15 cellular contexts compared by ENCODE assay signal in the genomic region with DNA sequence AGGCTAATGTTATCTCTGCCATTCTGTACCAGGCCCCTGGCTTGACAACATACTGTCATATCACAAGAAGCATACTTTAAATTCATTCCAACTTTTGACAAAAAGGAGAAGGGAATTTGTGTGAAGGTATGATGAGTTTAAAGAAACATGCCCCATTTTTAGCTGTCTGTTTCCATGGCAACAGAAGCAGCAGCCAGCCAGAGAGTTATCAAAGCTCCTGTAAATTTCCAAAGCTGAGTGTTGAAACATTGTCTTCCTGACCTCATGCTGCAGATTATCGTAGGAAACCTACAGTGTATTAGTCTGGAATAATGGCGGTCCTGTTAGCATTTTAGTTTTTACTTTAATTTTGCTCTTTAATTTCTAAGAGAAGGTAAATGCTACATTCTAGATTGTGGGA.
DNase-seq lines count a peak whose midpoint lies in the region; ATAC-seq, FAIRE-seq and TF ChIP-seq lines count a peak whose summit lies in the region.
"Had no signal": no experiment of that assay in that cellular context is flagged by ENCODE, and none has a peak within 500 bp of the region (broad histone marks: within the 10 kb centered on the region; RNA-seq: fewer than 3 reads in every experiment).

No MANE protein-coding gene starts in this region.

- ATAC-seq in K562: no peak
- no peak for ATAC-seq in HG02840 (IDR thresholded peaks at IDR 0.05; ENCODE audit: low FRiP score, unreplicated experiment)
- no peak for ATAC-seq in GM21737 (IDR thresholded peaks at IDR 0.05; ENCODE audit: unreplicated experiment)
- no peak for ATAC-seq in GM21381 (IDR thresholded peaks at IDR 0.05; ENCODE audit: unreplicated experiment)
- ATAC-seq: effector memory CD8-positive, alpha-beta T cell had no signal

- H3K4me2 ChIP-seq in BLaER1 treated with 17β-estradiol and CSF1 and Interleukin-3, amounts not matched to agents 10 nM and 100 nM: peak overlapping the region in 10 of 11 experiments; percentile 3 to 51 (median 31); a peak in 16 of 22 replicates
- H3K4me2 ChIP-seq in MM.1S (ENCODE audit: low read depth, low read length): peak overlapping the region; percentile 20; the same call in 1 of the 2 replicates
- no peak overlapping the region for H3K4me2 ChIP-seq in K562 (ENCODE audit: insufficient read depth, low read length)

- TF ChIP-seq RAD21 in K562 (CRISPR knock-in tag; conservative IDR thresholded peaks at IDR 0.05 in 1 of 2, IDR thresholded peaks at IDR 0.05 in 1 of 2): no peak

- peaks cover 9 to 37% (median 23%) of the 10 kb centered on the region in 10 experiments for H3K4me1 ChIP-seq in BLaER1 treated with 17β-estradiol and CSF1 and Interleukin-3, amounts not matched to agents 10 nM and 100 nM
- peaks cover 45% of the 10 kb centered on the region for H3K4me1 ChIP-seq in MM.1S (ENCODE audit: low read length)
- H3K4me1 ChIP-seq in K562 (replicated peaks in 1 of 2; ENCODE audit: control insufficient read depth in 2 of 2, insufficient read depth in 2 of 2, low read length in 2 of 2): peaks cover 0 to 7% of the 10 kb centered on the region in 2 experiments; a peak in 1 of 5 replicates

- H3K27ac ChIP-seq in BLaER1 treated with 17β-estradiol and CSF1 and Interleukin-3, amounts not matched to agents 10 nM and 100 nM: peak overlapping the region in 1 of 11 experiments; percentile 10; a peak in 1 of 22 replicates
- H3K27ac ChIP-seq in MM.1S (ENCODE audit: low read length) (peak overlapping the region; percentile 18; the same call in 1 of the 2 replicates), K562 (ENCODE audit: extremely low read depth, low read depth, low read length) (no peak overlapping the region), RWPE1 (no peak overlapping the region)
- H3K27ac ChIP-seq: right atrium auricular region had no signal

- no peaks in the 10 kb centered on the region for H3K27me3 ChIP-seq in BLaER1 treated with 17β-estradiol and CSF1 and Interleukin-3, amounts not matched to agents 10 nM and 100 nM
- H3K27me3 ChIP-seq in MM.1S (replicated peaks; ENCODE audit: insufficient read depth, low read length) (no peaks in the 10 kb centered on the region), K562 (ENCODE audit: control insufficient read depth in 2 of 2, insufficient read depth in 2 of 2, low read length in 2 of 2) (no peaks in the 10 kb centered on the region)
- H3K27me3 ChIP-seq: right atrium auricular region had no signal

- CTCF ChIA-PET in K562 (lab: Yijun Ruan, JAX; ENCODE audit: low intra/inter-chr PET ratio): no interaction called here
- CTCF ChIA-PET in RWPE1 (lab: Yijun Ruan, JAX): no interaction called here

- POLR2A ChIA-PET in K562 (lab: Yijun Ruan, JAX) (interaction anchor here (2.4 kb wide), 1 partner anchor 9 kb away, joined by 12 read pairs; no protein-coding TSS in a partner anchor), RWPE1 (lab: Yijun Ruan, JAX; ENCODE audit: low non-redundant PET) (no interaction called here)

- peaks cover 0 to 9% (median 0%) of the 10 kb centered on the region in 11 experiments; a peak in 3 of 22 replicates for H3K36me3 ChIP-seq in BLaER1 treated with 17β-estradiol and CSF1 and Interleukin-3, amounts not matched to agents 10 nM and 100 nM
- H3K36me3 ChIP-seq in MM.1S (replicated peaks; ENCODE audit: insufficient read depth, low read length) (no peaks in the 10 kb centered on the region), K562 (ENCODE audit: control insufficient read depth, insufficient read depth, low read length) (no peaks in the 10 kb centered on the region)
- H3K36me3 ChIP-seq: right atrium auricular region had no signal

- H3F3A ChIP-seq in MM.1S (ENCODE audit: insufficient read depth, low read length): no peaks in the 10 kb centered on the region

- H3K9me2 ChIP-seq in MM.1S (replicated peaks; ENCODE audit: insufficient read depth, low read length): no peaks in the 10 kb centered on the region

- H3K4me3 ChIP-seq in BLaER1 treated with 17β-estradiol and CSF1 and Interleukin-3, amounts not matched to agents 10 nM and 100 nM: no peak overlapping the region
- no peak overlapping the region for H3K4me3 ChIP-seq in MM.1S (ENCODE audit: low read length)
- H3K4me3 ChIP-seq in K562: no peak overlapping the region
- H3K4me3 ChIP-seq: right atrium auricular region had no signal

- H3K79me2 ChIP-seq in MM.1S (ENCODE audit: low read length): no peaks in the 10 kb centered on the region
- H3K79me2 ChIP-seq in K562 (ENCODE audit: control insufficient read depth, insufficient read depth, low read length): no peaks in the 10 kb centered on the region

- 55% methylated on average over 2 of the region's 2 CpGs for WGBS in K562 (ENCODE audit: insufficient coverage, low coverage, missing lambda C conversion rate)

- H3K9me1 ChIP-seq in K562 (ENCODE audit: control insufficient read depth, insufficient read depth, low read length): no peaks in the 10 kb centered on the region

- no peak overlapping the region for H3K9ac ChIP-seq in BLaER1 treated with 17β-estradiol and CSF1 and Interleukin-3, amounts not matched to agents 10 nM and 100 nM
- H3K9ac ChIP-seq in MM.1S (ENCODE audit: low read length) (no peak overlapping the region), K562 (ENCODE audit: insufficient read depth in 1 of 2, low read depth in 2 of 2, low read length in 2 of 2) (no peak overlapping the region)

- H3K9me3 ChIP-seq in BLaER1 treated with 17β-estradiol and CSF1 and Interleukin-3, amounts not matched to agents 10 nM and 100 nM (replicated peaks in 1 of 11): peaks cover 0 to 15% (median 11%) of the 10 kb centered on the region in 11 experiments; a peak in 14 of 22 replicates
- H3K9me3 ChIP-seq in MM.1S (replicated peaks; ENCODE audit: insufficient read depth, low read length): no peaks in the 10 kb centered on the region
- H3K9me3 ChIP-seq in K562 (replicated peaks; ENCODE audit: control insufficient read depth, insufficient read depth, low read depth, low read length): no peaks in the 10 kb centered on the region
- H3K9me3 ChIP-seq: right atrium auricular region had no signal

- in situ Hi-C loops in K562 (cut with MboI): no loop called here

- H4K20me1 ChIP-seq in BLaER1 treated with 17β-estradiol and CSF1 and Interleukin-3, amounts not matched to agents 10 nM and 100 nM: no peaks in the 10 kb centered on the region
- H4K20me1 ChIP-seq in MM.1S (ENCODE audit: insufficient read depth, low read length): no peaks in the 10 kb centered on the region
- H4K20me1 ChIP-seq in K562 (replicated peaks; ENCODE audit: control insufficient read depth, insufficient read depth, low read length): no peaks in the 10 kb centered on the region

- no peak for TF ChIP-seq CTCF in MM.1S (IDR thresholded peaks at IDR 0.05; ENCODE audit: low read length)
- no peak for TF ChIP-seq CTCF in K562 (IDR thresholded peaks at IDR 0.05 in 2 of 3, conservative IDR thresholded peaks at IDR 0.05 in 1 of 3; ENCODE audit: insufficient read depth in 2 of 3, low read depth in 1 of 3, low read length in 3 of 3)
- TF ChIP-seq CTCF in RWPE1 (conservative IDR thresholded peaks at IDR 0.05; ENCODE audit: low read depth): no peak

- no TSS peak for BruUV-seq in K562 (replicated peaks; lab: Mats Ljungman, UMichigan)

- intact Hi-C loops in K562 (cut with micrococcal nuclease): no loop called here

- FAIRE-seq in K562 (lab: Jason Lieb, UNC): no peak
- FAIRE-seq: RCC 7860, urothelium cell line had no signal

- DNase-seq in MM.1S (no peak), K562 (ENCODE audit: extremely low read depth in 1 of 4, low spot score in 3 of 4) (no peak), lung microvascular endothelial cell (ENCODE audit: low read depth in 2 of 2) (peak; percentile 12 to 80), RWPE1 (ENCODE audit: low spot score) (no peak)
- DNase-seq: effector memory CD8-positive, alpha-beta T cell; GOT3; NCI-H2171 treated with DMSO at 0.1 percent for 48 hours; stimulated activated CD4-positive, alpha-beta T cell treated with anti-CD3 and anti-CD28 coated beads, Interleukin-2, amount 100 ng/mL, for 48 hours had no signal

- no peak for TF ChIP-seq EP300 in K562 (IDR thresholded peaks at IDR 0.05; ENCODE audit: low read length)

- no peak for TF ChIP-seq POLR2A in K562 (conservative IDR thresholded peaks at IDR 0.05)

- 0 out of 2 replicates have a peak overlapping the region, but pooled peaks have one; percentile 1 for H2AFZ ChIP-seq in MM.1S (ENCODE audit: low read length)
- no peak overlapping the region for H2AFZ ChIP-seq in K562 (ENCODE audit: low read depth, low read length)

TF ChIP-seq in K562, 482 proteins besides CTCF, POLR2A, EP300 and RAD21:
- TF ChIP-seq ELF2 (CRISPR knock-in tag; IDR thresholded peaks at IDR 0.05): no peak
- TF ChIP-seq RFX1 (IDR thresholded peaks at IDR 0.05): peak; percentile 90

Comparison
In these comparisons a context has a peak if more than half of its experiments do, and no peak if none do; other contexts are left out.
1. DNase-seq: peak in lung microvascular endothelial cell (2 of 2); none in MM.1S (single experiment), K562 (0 of 4) and RWPE1 (single experiment).